ENCODE assay signal across 2 cellular contexts in the genomic region with DNA sequence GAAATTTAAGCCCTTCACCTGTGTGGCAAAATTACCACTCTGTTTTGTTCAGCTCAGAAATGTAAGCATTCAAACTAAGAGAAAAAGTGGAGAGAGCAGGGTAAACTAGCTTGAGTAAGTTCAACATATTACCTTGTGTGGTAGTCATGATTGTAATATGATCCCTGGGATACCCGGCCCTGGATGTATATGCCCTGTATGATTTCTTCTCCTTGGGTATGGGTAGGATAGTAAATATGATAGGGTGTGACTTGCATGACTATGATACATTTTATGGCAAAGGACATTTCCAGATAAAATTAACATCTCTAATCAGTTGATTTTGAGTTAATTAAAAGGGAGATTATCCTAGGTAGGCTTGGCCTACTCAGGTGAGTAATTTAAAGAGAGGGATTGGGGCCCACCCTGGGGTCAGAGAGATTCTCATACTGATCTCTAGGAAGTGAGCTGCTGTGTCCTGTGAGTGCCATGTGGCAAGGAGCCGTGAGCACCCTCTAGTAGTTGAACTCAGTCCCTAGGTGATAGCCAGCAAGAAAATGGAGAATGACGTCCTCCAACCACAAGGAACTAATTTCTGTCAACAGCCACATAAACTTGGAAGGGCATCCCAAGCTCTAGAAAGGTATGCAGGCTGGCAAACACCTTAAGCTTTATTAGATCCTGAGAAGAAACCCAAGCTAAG.
TF ChIP-seq lines count a peak whose summit lies in the region.

No MANE protein-coding gene starts in this region.

TF ChIP-seq in GM12878, 131 proteins besides CTCF, POLR2A, EP300 and RAD21 (continued from another document):
- TF ChIP-seq CHD2 (IDR thresholded peaks at IDR 0.05; ENCODE audit: borderline replicate concordance, low read depth, low read length) = no peak
- no peak for TF ChIP-seq ASH2L (IDR thresholded peaks at IDR 0.05; ENCODE audit: borderline replicate concordance, low read depth)
- no peak for TF ChIP-seq ETV6 (conservative IDR thresholded peaks at IDR 0.05 in 1 of 2, IDR thresholded peaks at IDR 0.05 in 1 of 2; ENCODE audit: borderline replicate concordance in 1 of 2, low read depth in 1 of 2)
- no peak for TF ChIP-seq PAX8 (IDR thresholded peaks at IDR 0.05)
- no peak for TF ChIP-seq NFYA (IDR thresholded peaks at IDR 0.05; ENCODE audit: borderline replicate concordance, low read depth, low read length)
- no peak for TF ChIP-seq MTA2 (IDR thresholded peaks at IDR 0.05; ENCODE audit: low read depth)
TF ChIP-seq in GM12878: peak in this region for 0.

TF ChIP-seq in WTC11, 78 proteins besides CTCF, POLR2A, EP300 and RAD21 (continued from another document):
- TF ChIP-seq ZNF263 (CRISPR knock-in tag; IDR thresholded peaks at IDR 0.05; ENCODE audit: low read depth) = no peak
- no peak for TF ChIP-seq CREB1 (CRISPR knock-in tag; IDR thresholded peaks at IDR 0.05)
- no peak for TF ChIP-seq CREM (CRISPR knock-in tag; IDR thresholded peaks at IDR 0.05)
- TF ChIP-seq, protein P1, sequence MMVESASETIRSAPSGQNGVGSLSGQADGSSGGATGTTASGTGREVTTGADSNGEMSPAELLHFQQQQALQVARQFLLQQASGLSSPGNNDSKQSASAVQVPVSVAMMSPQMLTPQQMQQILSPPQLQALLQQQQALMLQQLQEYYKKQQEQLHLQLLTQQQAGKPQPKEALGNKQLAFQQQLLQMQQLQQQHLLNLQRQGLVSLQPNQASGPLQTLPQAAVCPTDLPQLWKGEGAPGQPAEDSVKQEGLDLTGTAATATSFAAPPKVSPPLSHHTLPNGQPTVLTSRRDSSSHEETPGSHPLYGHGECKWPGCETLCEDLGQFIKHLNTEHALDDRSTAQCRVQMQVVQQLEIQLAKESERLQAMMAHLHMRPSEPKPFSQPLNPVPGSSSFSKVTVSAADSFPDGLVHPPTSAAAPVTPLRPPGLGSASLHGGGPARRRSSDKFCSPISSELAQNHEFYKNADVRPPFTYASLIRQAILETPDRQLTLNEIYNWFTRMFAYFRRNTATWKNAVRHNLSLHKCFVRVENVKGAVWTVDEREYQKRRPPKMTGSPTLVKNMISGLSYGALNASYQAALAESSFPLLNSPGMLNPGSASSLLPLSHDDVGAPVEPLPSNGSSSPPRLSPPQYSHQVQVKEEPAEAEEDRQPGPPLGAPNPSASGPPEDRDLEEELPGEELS (CRISPR knock-in tag; IDR thresholded peaks at IDR 0.05) = no peak
- no peak for TF ChIP-seq SMAD3 (CRISPR knock-in tag; IDR thresholded peaks at IDR 0.05; ENCODE audit: borderline replicate concordance)
- TF ChIP-seq, protein P2, sequence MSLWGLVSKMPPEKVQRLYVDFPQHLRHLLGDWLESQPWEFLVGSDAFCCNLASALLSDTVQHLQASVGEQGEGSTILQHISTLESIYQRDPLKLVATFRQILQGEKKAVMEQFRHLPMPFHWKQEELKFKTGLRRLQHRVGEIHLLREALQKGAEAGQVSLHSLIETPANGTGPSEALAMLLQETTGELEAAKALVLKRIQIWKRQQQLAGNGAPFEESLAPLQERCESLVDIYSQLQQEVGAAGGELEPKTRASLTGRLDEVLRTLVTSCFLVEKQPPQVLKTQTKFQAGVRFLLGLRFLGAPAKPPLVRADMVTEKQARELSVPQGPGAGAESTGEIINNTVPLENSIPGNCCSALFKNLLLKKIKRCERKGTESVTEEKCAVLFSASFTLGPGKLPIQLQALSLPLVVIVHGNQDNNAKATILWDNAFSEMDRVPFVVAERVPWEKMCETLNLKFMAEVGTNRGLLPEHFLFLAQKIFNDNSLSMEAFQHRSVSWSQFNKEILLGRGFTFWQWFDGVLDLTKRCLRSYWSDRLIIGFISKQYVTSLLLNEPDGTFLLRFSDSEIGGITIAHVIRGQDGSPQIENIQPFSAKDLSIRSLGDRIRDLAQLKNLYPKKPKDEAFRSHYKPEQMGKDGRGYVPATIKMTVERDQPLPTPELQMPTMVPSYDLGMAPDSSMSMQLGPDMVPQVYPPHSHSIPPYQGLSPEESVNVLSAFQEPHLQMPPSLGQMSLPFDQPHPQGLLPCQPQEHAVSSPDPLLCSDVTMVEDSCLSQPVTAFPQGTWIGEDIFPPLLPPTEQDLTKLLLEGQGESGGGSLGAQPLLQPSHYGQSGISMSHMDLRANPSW (CRISPR knock-in tag; conservative IDR thresholded peaks at IDR 0.05; ENCODE audit: low read depth) = no peak
- TF ChIP-seq TP53 (CRISPR knock-in tag; IDR thresholded peaks at IDR 0.05) = no peak
